Comparison of ENCODE assay signal across 23 cellular contexts in genomic region chr2:16071039-16071864, GRCh38.
"Had no signal": no experiment of that assay in that cellular context is flagged by ENCODE, and none has a peak within 500 bp of the region (broad histone marks: within the 10 kb centered on the region; RNA-seq: fewer than 3 reads in every experiment).

No MANE protein-coding gene starts in this region.

- H3K36me3 Mint-ChIP-seq: natural killer cell had no signal

- H3K36me3 ChIP-seq: cardiac muscle cell, left lung, pancreas, right atrium auricular region, vagina had no signal

- H3K4me1 ChIP-seq: left lung, pancreas, psoas muscle, right atrium auricular region, vagina had no signal

- DNase-seq: activated CD4-positive, alpha-beta T cell treated with anti-CD3 and anti-CD28 coated beads, Interleukin-2, amount 50 U/mL, for 1 hour; activated CD8-positive, alpha-beta T cell treated with anti-CD3 and anti-CD28 coated beads, Interleukin-2, amount 10 ng/mL, durations not matched to agents 7 days and 5 days; activated gamma-delta T cell; activated naive CD4-positive, alpha-beta T cell treated with anti-CD3 and anti-CD28 coated beads, Interleukin-2, amount 50 U/mL, for 16 hours; activated naive CD8-positive, alpha-beta T cell treated with anti-CD3 and anti-CD28 coated beads, Interleukin-2, amount 50 U/mL, for 24 hours; body of pancreas; effector CD8-positive, alpha-beta T cell; erythroblast; foreskin fibroblast; left lung; natural killer cell; pancreas; psoas muscle; T-helper 17 cell; trophoblast cell had no signal

- H3K27ac ChIP-seq: cardiac muscle cell, left lung, psoas muscle, right atrium auricular region, vagina had no signal

- H3K27me3 ChIP-seq: body of pancreas, cardiac muscle cell, left lung, pancreas, right atrium auricular region, vagina had no signal

- ATAC-seq: activated CD4-positive, CD25-positive, alpha-beta regulatory T cell treated with anti-CD3 and anti-CD28 coated beads, Interleukin-2, amount 50 U/mL, for 24 hours; activated CD8-positive, alpha-beta T cell treated with anti-CD3 and anti-CD28 coated beads, Interleukin-2, amount 10 ng/mL, durations not matched to agents 7 days and 5 days; activated naive CD8-positive, alpha-beta T cell treated with anti-CD3 and anti-CD28 coated beads, Interleukin-2, amount 50 U/mL, for 24 hours; body of pancreas; left lung; natural killer cell; psoas muscle; T-helper 17 cell had no signal

- H3K4me1 Mint-ChIP-seq: activated naive CD8-positive, alpha-beta T cell treated with anti-CD3 and anti-CD28 coated beads, Interleukin-2, amount 50 U/mL, for 24 hours; natural killer cell; T-helper 17 cell had no signal

- H3K9me3 Mint-ChIP-seq: activated naive CD8-positive, alpha-beta T cell treated with anti-CD3 and anti-CD28 coated beads, Interleukin-2, amount 50 U/mL, for 24 hours; activated T-helper 1 cell treated with anti-CD3 and anti-CD28 coated beads, Interleukin-12 subunit alpha, Interleukin-12 subunit beta, Interleukin-2, Interleukin-4 antibody, amounts not matched to agents 30 ng/mL and 10 ng/mL and 1 ng/mL, durations not matched to agents 14 hours and 24 hours and 36 hours; dendritic cell treated with granulocyte-macrophage colony-stimulating factor and Interleukin-4, amounts not matched to agents 40 ng/mL and 50 ng/mL, for 4 days; natural killer cell; stimulated activated naive CD8-positive, alpha-beta T cell treated with anti-CD3 and anti-CD28 coated beads, Interleukin-15, Interleukin-2, amounts not matched to agents 100 ng/mL and 50 ng/mL, for 24 hours had no signal

- H3K9me3 ChIP-seq: body of pancreas, left lung, pancreas, psoas muscle, right atrium auricular region, vagina had no signal

- H3K27ac Mint-ChIP-seq: activated CD8-positive, alpha-beta T cell treated with anti-CD3 and anti-CD28 coated beads, Interleukin-2, amount 10 ng/mL, durations not matched to agents 7 days and 5 days; activated naive CD8-positive, alpha-beta T cell treated with anti-CD3 and anti-CD28 coated beads, Interleukin-2, amount 50 U/mL, for 24 hours; activated T-helper 1 cell treated with anti-CD3 and anti-CD28 coated beads, Interleukin-12 subunit alpha, Interleukin-12 subunit beta, Interleukin-2, Interleukin-4 antibody, amounts not matched to agents 30 ng/mL and 10 ng/mL and 1 ng/mL, durations not matched to agents 14 hours and 24 hours and 36 hours; dendritic cell treated with granulocyte-macrophage colony-stimulating factor and Interleukin-4, amounts not matched to agents 40 ng/mL and 50 ng/mL, for 4 days; natural killer cell; stimulated activated naive CD8-positive, alpha-beta T cell treated with anti-CD3 and anti-CD28 coated beads, Interleukin-15, Interleukin-2, amounts not matched to agents 100 ng/mL and 50 ng/mL, for 24 hours; T-helper 17 cell had no signal

- H3K4me3 ChIP-seq: body of pancreas, cardiac muscle cell, left lung, lung, pancreas, psoas muscle, right atrium auricular region, vagina had no signal

- H3K4me3 Mint-ChIP-seq: activated CD8-positive, alpha-beta T cell treated with anti-CD3 and anti-CD28 coated beads, Interleukin-2, amount 10 ng/mL, durations not matched to agents 7 days and 5 days; activated naive CD8-positive, alpha-beta T cell treated with anti-CD3 and anti-CD28 coated beads, Interleukin-2, amount 50 U/mL, for 24 hours; activated T-helper 1 cell treated with anti-CD3 and anti-CD28 coated beads, Interleukin-12 subunit alpha, Interleukin-12 subunit beta, Interleukin-2, Interleukin-4 antibody, amounts not matched to agents 30 ng/mL and 10 ng/mL and 1 ng/mL, durations not matched to agents 14 hours and 24 hours and 36 hours; dendritic cell treated with granulocyte-macrophage colony-stimulating factor and Interleukin-4, amounts not matched to agents 40 ng/mL and 50 ng/mL, for 4 days; natural killer cell; stimulated activated naive CD8-positive, alpha-beta T cell treated with anti-CD3 and anti-CD28 coated beads, Interleukin-15, Interleukin-2, amounts not matched to agents 100 ng/mL and 50 ng/mL, for 24 hours; T-helper 17 cell had no signal

- H3K27me3 Mint-ChIP-seq: activated naive CD8-positive, alpha-beta T cell treated with anti-CD3 and anti-CD28 coated beads, Interleukin-2, amount 50 U/mL, for 24 hours; dendritic cell treated with granulocyte-macrophage colony-stimulating factor and Interleukin-4, amounts not matched to agents 40 ng/mL and 50 ng/mL, for 4 days; stimulated activated naive CD8-positive, alpha-beta T cell treated with anti-CD3 and anti-CD28 coated beads, Interleukin-15, Interleukin-2, amounts not matched to agents 100 ng/mL and 50 ng/mL, for 24 hours had no signal
